29 cellular contexts compared by ENCODE assay signal in the genomic region with DNA sequence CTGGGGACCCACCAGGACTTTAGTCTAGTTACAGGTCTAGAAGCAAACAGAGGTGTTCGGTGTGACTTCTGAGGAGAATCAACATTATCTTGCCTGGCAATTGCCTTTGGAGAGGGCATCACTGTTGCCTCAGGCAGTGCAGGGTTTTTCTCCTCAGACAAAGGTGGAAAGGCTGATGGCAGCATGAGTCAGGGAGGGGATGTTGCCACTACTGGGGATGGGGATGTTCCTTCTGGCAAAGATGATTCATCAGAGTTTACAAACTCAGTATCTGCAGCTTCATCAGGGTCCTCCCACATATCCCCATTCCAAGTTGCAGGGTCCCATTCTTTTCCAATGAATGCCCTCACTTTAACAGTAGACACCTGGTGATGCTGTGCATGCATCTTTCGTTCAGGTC.
"Had no signal": no experiment of that assay in that cellular context is flagged by ENCODE, and none has a peak within 500 bp of the region (broad histone marks: within the 10 kb centered on the region; RNA-seq: fewer than 3 reads in every experiment).

No MANE protein-coding gene starts in this region.

- H3K27me3 ChIP-seq: ascending aorta had no signal

- FAIRE-seq: TTC549 had no signal

- H3K9me3 ChIP-seq: ascending aorta had no signal

- ATAC-seq: activated CD4-positive, alpha-beta T cell treated with anti-CD3 and anti-CD28 coated beads for 36 hours; activated CD4-positive, CD25-positive, alpha-beta regulatory T cell treated with anti-CD3 and anti-CD28 coated beads, Interleukin-2, amount 50 U/mL, for 24 hours; activated CD8-positive, alpha-beta memory T cell treated with anti-CD3 and anti-CD28 coated beads, Interleukin-2, amount 10 ng/mL, durations not matched to agents 7 days and 5 days; activated CD8-positive, alpha-beta T cell treated with anti-CD3 and anti-CD28 coated beads, Interleukin-2, amount 10 ng/mL, durations not matched to agents 7 days and 5 days; activated naive CD8-positive, alpha-beta T cell treated with anti-CD3 and anti-CD28 coated beads, Interleukin-2, amount 50 U/mL, for 24 hours; T-cell; T-helper 17 cell; WTC11 had no signal

- H3K36me3 ChIP-seq: ascending aorta, WERI-Rb-1 had no signal

- H3K4me1 ChIP-seq: ascending aorta had no signal

- H3K27ac ChIP-seq: ascending aorta, WERI-Rb-1 had no signal

- DNase-seq: activated CD4-positive, alpha-beta memory T cell treated with anti-CD3 and anti-CD28 coated beads, Interleukin-2, amount 10 ng/mL, durations not matched to agents 7 days and 5 days; activated CD4-positive, alpha-beta T cell treated with anti-CD3 and anti-CD28 coated beads for 1 hour; activated CD4-positive, alpha-beta T cell treated with anti-CD3 and anti-CD28 coated beads for 36 hours; activated CD4-positive, alpha-beta T cell treated with anti-CD3 and anti-CD28 coated beads for 48 hours; activated CD4-positive, alpha-beta T cell treated with anti-CD3 and anti-CD28 coated beads, Interleukin-2, amount 10 ng/mL, durations not matched to agents 7 days and 5 days; activated CD4-positive, alpha-beta T cell treated with anti-CD3 and anti-CD28 coated beads, Interleukin-2, amount 50 U/mL, for 48 hours; activated CD4-positive, CD25-positive, alpha-beta regulatory T cell; activated CD8-positive, alpha-beta memory T cell treated with anti-CD3 and anti-CD28 coated beads for 24 hours; activated CD8-positive, alpha-beta memory T cell treated with anti-CD3 and anti-CD28 coated beads, Interleukin-2, amount 10 ng/mL, durations not matched to agents 7 days and 5 days; activated CD8-positive, alpha-beta memory T cell treated with anti-CD3 and anti-CD28 coated beads, Interleukin-2, amount 50 U/mL, for 48 hours; activated CD8-positive, alpha-beta T cell treated with anti-CD3 and anti-CD28 coated beads, Interleukin-2, amount 10 ng/mL, durations not matched to agents 7 days and 5 days; activated effector memory CD4-positive, alpha-beta T cell treated with Interleukin-2 at 50 U/mL for 16 hours; activated gamma-delta T cell; activated naive CD4-positive, alpha-beta T cell treated with anti-CD3 and anti-CD28 coated beads, Interleukin-2, amount 10 ng/mL, durations not matched to agents 7 days and 5 days; activated naive CD4-positive, alpha-beta T cell treated with Interleukin-2 at 50 U/mL for 16 hours; activated naive CD8-positive, alpha-beta T cell treated with anti-CD3 and anti-CD28 coated beads, Interleukin-2, amount 10 ng/mL, durations not matched to agents 7 days and 5 days; activated naive CD8-positive, alpha-beta T cell treated with anti-CD3 and anti-CD28 coated beads, Interleukin-2, amount 50 U/mL, for 24 hours; activated T-cell treated with anti-CD3 and anti-CD28 coated beads, Interleukin-2, amount 50 U/mL, for 24 hours; activated T-cell treated with anti-CD3 and anti-CD28 coated beads, Interleukin-2, amount 50 U/mL, for 48 hours; amygdala; anterior cingulate cortex; central memory CD4-positive, alpha-beta T cell; T-cell; T-helper 17 cell; WERI-Rb-1 had no signal

- H3K4me3 ChIP-seq: ascending aorta had no signal
